In the genomic region with DNA sequence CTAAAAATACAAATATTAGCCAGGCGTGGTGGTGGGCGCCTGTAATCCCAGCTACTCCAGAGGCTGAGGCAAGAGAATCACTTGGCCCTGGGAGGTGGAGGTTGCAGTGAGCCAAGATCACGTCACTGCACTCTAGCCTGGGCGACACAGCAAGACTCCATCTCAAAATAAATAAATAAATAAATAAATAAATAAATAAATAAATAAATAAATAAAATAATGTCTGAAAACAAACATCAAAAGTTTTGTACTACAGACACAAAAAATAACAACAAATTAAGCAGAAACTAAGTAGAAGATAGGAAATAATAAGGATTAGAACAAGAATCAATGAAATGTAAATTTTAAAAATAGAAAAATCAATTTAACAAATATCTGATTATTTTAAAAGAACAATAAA, we compare ENCODE assay signal across 19 cellular contexts. TPM values are rescaled to one million over a fixed set of nuclear protein-coding genes. Genes with fewer than 3 reads are reported as not detected.
"Had no signal": no experiment of that assay in that cellular context is flagged by ENCODE, and none has a peak within 500 bp of the region (broad histone marks: within the 10 kb centered on the region; RNA-seq: fewer than 3 reads in every experiment).

No MANE protein-coding gene starts in this region.

RNA-seq across cellular contexts. Expression of a gene that starts 8.9 kb away (rescaled TPM):
- total RNA-seq: natural killer cell, occipital lobe, osteoblast, ovary, posterior vena cava, prostate gland, pulmonary artery endothelial cell, right atrium auricular region, sciatic nerve, stomach, subcutaneous adipose tissue, temporal lobe, thoracic aorta, thyroid gland, tibial nerve, upper lobe of left lung, ureter, vagina had no signal
- polyA plus RNA-seq: neural cell, ovary, stomach had no signal

RNA-seq across cellular contexts. Expression of a gene that starts 21.2 kb away (rescaled TPM):
- total RNA-seq: natural killer cell, occipital lobe, osteoblast, ovary, posterior vena cava, prostate gland, pulmonary artery endothelial cell, right atrium auricular region, sciatic nerve, stomach, subcutaneous adipose tissue, temporal lobe, thoracic aorta, thyroid gland, tibial nerve, upper lobe of left lung, ureter, vagina had no signal
- polyA plus RNA-seq: neural cell, ovary, stomach had no signal

RNA-seq across cellular contexts. Expression of a gene that starts 59.2 kb away (rescaled TPM):
- total RNA-seq: natural killer cell, occipital lobe, osteoblast, ovary, posterior vena cava, prostate gland, pulmonary artery endothelial cell, right atrium auricular region, sciatic nerve, stomach, subcutaneous adipose tissue, temporal lobe, thoracic aorta, thyroid gland, tibial nerve, upper lobe of left lung, ureter, vagina had no signal
- polyA plus RNA-seq: neural cell, ovary, stomach had no signal
